ENCODE assay signal across 13 cellular contexts in genomic region chrX:9148626-9149385, GRCh38.
DNase-seq lines count a peak whose midpoint lies in the region; ATAC-seq and TF ChIP-seq lines count a peak whose summit lies in the region.
"Had no signal": no experiment of that assay in that cellular context is flagged by ENCODE, and none has a peak within 500 bp of the region (broad histone marks: within the 10 kb centered on the region; RNA-seq: fewer than 3 reads in every experiment).

No MANE protein-coding gene starts in this region.

- H2BK15ac ChIP-seq in neuronal stem cell (ENCODE audit: low read length), result no peak overlapping the region

- H3K18ac ChIP-seq in neuronal stem cell (ENCODE audit: low read length), result no peak overlapping the region

- no peak overlapping the region for H3K4me3 ChIP-seq in RWPE2 (ENCODE audit: severe bottlenecking)
- no peak overlapping the region for H3K4me3 ChIP-seq in fibroblast of pulmonary artery (replicated peaks; ENCODE audit: low read depth, low read length)
- H3K4me3 ChIP-seq in neuronal stem cell (ENCODE audit: low read length in 2 of 2), result no peak overlapping the region

- no peak overlapping the region for H3K14ac ChIP-seq in neuronal stem cell (ENCODE audit: low read length)

- H3K79me1 ChIP-seq in neuronal stem cell (ENCODE audit: low read depth, low read length), result no peaks in the 10 kb centered on the region

- in situ Hi-C loops in Caki2 (cut with HindIII; ENCODE audit: low pct_unique_long_range_greater_than_20kb, low sequenced_read_pairs), result no loop called here

- H3K4me3 Mint-ChIP-seq in activated naive CD8-positive, alpha-beta T cell treated with anti-CD3 and anti-CD28 coated beads, Interleukin-2, amount 50 U/mL, for 24 hours, result no peak overlapping the region
- H3K4me3 Mint-ChIP-seq: CD4-positive, alpha-beta T cell had no signal

- no peak overlapping the region for H2AK5ac ChIP-seq in neuronal stem cell (ENCODE audit: low read depth, low read length)

- no peak overlapping the region for H4K91ac ChIP-seq in neuronal stem cell (ENCODE audit: low read depth, low read length, poor library complexity)

- no peak overlapping the region for H3K9ac ChIP-seq in neuronal stem cell (ENCODE audit: low read depth, low read length, poor library complexity)

- no peak overlapping the region for H3K4me2 ChIP-seq in neuronal stem cell (ENCODE audit: insufficient read depth, low read length, poor library complexity, severe bottlenecking)

- no peak overlapping the region for H3K27ac Mint-ChIP-seq in activated naive CD8-positive, alpha-beta T cell treated with anti-CD3 and anti-CD28 coated beads, Interleukin-2, amount 50 U/mL, for 24 hours
- H3K27ac Mint-ChIP-seq: CD4-positive, alpha-beta T cell had no signal

- H3K27me3 Mint-ChIP-seq in activated naive CD8-positive, alpha-beta T cell treated with anti-CD3 and anti-CD28 coated beads, Interleukin-2, amount 50 U/mL, for 24 hours, result no peaks in the 10 kb centered on the region
- H3K27me3 Mint-ChIP-seq: CD4-positive, alpha-beta T cell had no signal

- H3K9me3 Mint-ChIP-seq in activated naive CD8-positive, alpha-beta T cell treated with anti-CD3 and anti-CD28 coated beads, Interleukin-2, amount 50 U/mL, for 24 hours, result peaks cover 11% of the 10 kb centered on the region

- H3K36me3 Mint-ChIP-seq in activated naive CD8-positive, alpha-beta T cell treated with anti-CD3 and anti-CD28 coated beads, Interleukin-2, amount 50 U/mL, for 24 hours (ENCODE audit: low read depth), result peaks cover 14% of the 10 kb centered on the region

- peak; percentile 84 for ATAC-seq in RWPE2 (ENCODE audit: low read depth)
- ATAC-seq in activated naive CD8-positive, alpha-beta T cell treated with anti-CD3 and anti-CD28 coated beads, Interleukin-2, amount 50 U/mL, for 24 hours, result no peak
- ATAC-seq: activated CD4-positive, CD25-positive, alpha-beta regulatory T cell treated with anti-CD3 and anti-CD28 coated beads, Interleukin-2, amount 50 U/mL, for 24 hours had no signal

- no peak overlapping the region for H2BK120ac ChIP-seq in neuronal stem cell (ENCODE audit: low read depth, low read length)

- H3K9me3 ChIP-seq in RWPE2 (ENCODE audit: severe bottlenecking) (no peaks in the 10 kb centered on the region), neuronal stem cell (replicated peaks in 1 of 2; ENCODE audit: control insufficient read depth in 2 of 2, insufficient read depth in 1 of 2, low read depth in 1 of 2, low read length in 2 of 2) (no peaks in the 10 kb centered on the region)

- H3K27me3 ChIP-seq in RWPE2 (ENCODE audit: insufficient read depth, poor library complexity, severe bottlenecking) (no peaks in the 10 kb centered on the region), neuronal stem cell (ENCODE audit: control insufficient read depth in 3 of 3, insufficient read depth in 3 of 3, low read depth in 1 of 3, low read length in 3 of 3) (no peaks in the 10 kb centered on the region)

- H2AFZ ChIP-seq in neuronal stem cell (ENCODE audit: low read length), result no peak overlapping the region

- no CpG with 5 or more reads among the region's 9 CpGs for WGBS in neuronal stem cell (ENCODE audit: extremely low coverage in 2 of 2, insufficient read length in 2 of 2, insufficient replicate concordance in 1 of 2), 2 donors

- peaks cover 15% of the 10 kb centered on the region for H3K4me1 Mint-ChIP-seq in activated naive CD8-positive, alpha-beta T cell treated with anti-CD3 and anti-CD28 coated beads, Interleukin-2, amount 50 U/mL, for 24 hours

- no peak overlapping the region for H4K8ac ChIP-seq in neuronal stem cell (ENCODE audit: low read depth, low read length)

- DNase-seq in Caki2 (ENCODE audit: low read depth) (peak; percentile 41), RWPE2 (ENCODE audit: low spot score) (no peak), fibroblast of pulmonary artery (ENCODE audit: low read depth) (peak; percentile 57), neuronal stem cell (ENCODE audit: low spot score) (no peak), cerebellar cortex (ENCODE audit: low spot score) (no peak), NCI-H774 (lab: John Stamatoyannopoulos, UW) (no peak), pons (ENCODE audit: low spot score) (no peak)
- no peak for DNase-seq in activated naive CD8-positive, alpha-beta T cell treated with anti-CD3 and anti-CD28 coated beads, Interleukin-2, amount 50 U/mL, for 24 hours
- DNase-seq: activated naive CD4-positive, alpha-beta T cell treated with anti-CD3 and anti-CD28 coated beads, Interleukin-2, amount 50 U/mL, for 16 hours; CD4-positive, alpha-beta T cell; NCI-H2081 treated with DMSO at 0.1 percent for 48 hours; stimulated activated naive CD4-positive, alpha-beta T cell had no signal

- H2BK5ac ChIP-seq in neuronal stem cell (ENCODE audit: low read length), result no peak overlapping the region

- H3K27ac ChIP-seq in RWPE2 (ENCODE audit: poor library complexity, severe bottlenecking), result peak overlapping the region; percentile 25
- H3K27ac ChIP-seq in neuronal stem cell (replicated peaks; ENCODE audit: low read length), result peak overlapping the region; percentile 70

- no peak overlapping the region for H3K23ac ChIP-seq in neuronal stem cell (ENCODE audit: low read depth, low read length, poor library complexity)

- H3K4ac ChIP-seq in neuronal stem cell (ENCODE audit: low read length), result no peak overlapping the region

- no peak for TF ChIP-seq CTCF in RWPE2 (IDR thresholded peaks at IDR 0.05; ENCODE audit: poor library complexity, severe bottlenecking)
- no peak for TF ChIP-seq CTCF in fibroblast of pulmonary artery (IDR thresholded peaks at IDR 0.05; ENCODE audit: low read length, missing control alignments)

- H3K4me1 ChIP-seq in RWPE2 (ENCODE audit: insufficient read depth, poor library complexity, severe bottlenecking) (peaks cover 8% of the 10 kb centered on the region), neuronal stem cell (ENCODE audit: control insufficient read depth in 2 of 2, insufficient read depth in 1 of 2, low read depth in 1 of 2, low read length in 2 of 2) (peaks cover 0 to 1% of the 10 kb centered on the region in 2 donors)

- no peaks in the 10 kb centered on the region for H3K36me3 ChIP-seq in RWPE2 (ENCODE audit: low read depth)
- no peaks in the 10 kb centered on the region for H3K36me3 ChIP-seq in neuronal stem cell (replicated peaks in 1 of 2; ENCODE audit: control insufficient read depth in 2 of 2, insufficient read depth in 2 of 2, low read length in 2 of 2)

- no peak overlapping the region for H2BK12ac ChIP-seq in neuronal stem cell (ENCODE audit: low read length)

Comparison
In these comparisons a context has a peak if more than half of its experiments do, and no peak if none do; other contexts are left out.
1. DNase-seq: peak in Caki2 (single experiment) and fibroblast of pulmonary artery (single experiment); none in RWPE2 (single experiment), neuronal stem cell (single experiment), cerebellar cortex (single experiment), NCI-H774 (single experiment), activated naive CD8-positive, alpha-beta T cell treated with anti-CD3 and anti-CD28 coated beads, Interleukin-2, amount 50 U/mL, for 24 hours (single experiment) and pons (single experiment).